Comparison of ENCODE assay signal across 1 cellular context in genomic region chr11:64055077-64055476, GRCh38.
TF ChIP-seq lines count a peak whose summit lies in the region.

No MANE protein-coding gene starts in this region.

TF ChIP-seq in IMR-90, 13 proteins besides CTCF, POLR2A, EP300 and RAD21 (continued from another document):
- TF ChIP-seq MAZ (IDR thresholded peaks at IDR 0.05; ENCODE audit: borderline replicate concordance, low read depth, low read length) (no peak), MAFK (IDR thresholded peaks at IDR 0.05; ENCODE audit: low read depth, low read length) (no peak), FOS (IDR thresholded peaks at IDR 0.05; ENCODE audit: low read depth, low read length) (no peak), RCOR1 (IDR thresholded peaks at IDR 0.05; ENCODE audit: insufficient replicate concordance, low read length) (no peak)
TF ChIP-seq in IMR-90: peak in this region for 0.
